Comparison of ENCODE assay signal across 8 cellular contexts in genomic region chr21:42337830-42338729, GRCh38. TPM values are rescaled to one million over a fixed set of nuclear protein-coding genes. Genes with fewer than 3 reads are reported as not detected.
A peak's percentile ranks its signal among the peaks of the same experiment; 100 is the strongest.
DNase-seq lines count a peak whose midpoint lies in the region; ATAC-seq and TF ChIP-seq lines count a peak whose summit lies in the region.

No MANE protein-coding gene starts in this region.

- H3K27me3 ChIP-seq in left ventricle myocardium inferior (ENCODE audit: low read depth) = peaks cover 46% of the 10 kb centered on the region

- TF ChIP-seq CTCF in left ventricle myocardium inferior (IDR thresholded peaks at IDR 0.05; ENCODE audit: borderline replicate concordance) = peak; percentile 71

- no peak for ATAC-seq in GM21515 (IDR thresholded peaks at IDR 0.05; ENCODE audit: unreplicated experiment)

- no peak overlapping the region for H3K27ac ChIP-seq in left ventricle myocardium inferior (replicated peaks)

- no peaks in the 10 kb centered on the region for H3K4me1 ChIP-seq in left ventricle myocardium inferior

- intact Hi-C loops in left ventricle myocardium inferior (cut with micrococcal nuclease) = no loop called here

- no peaks in the 10 kb centered on the region for H3K9me3 ChIP-seq in left ventricle myocardium inferior (replicated peaks)

- no peak overlapping the region for H3K4me3 ChIP-seq in left ventricle myocardium inferior

- DNase-seq in ELF-1 (ENCODE audit: low read depth, low spot score) = peak; percentile 81
- peak; percentile 95 for DNase-seq in NCI-H1092 treated with DMSO at 0.1 percent for 48 hours (lab: John Stamatoyannopoulos, UW)
- peak; percentile 70 for DNase-seq in T follicular helper cell (ENCODE audit: low read depth)
- peak; percentile 75 for DNase-seq in activated naive CD8-positive, alpha-beta T cell treated with anti-CD3 and anti-CD28 coated beads, Interleukin-2, amount 50 U/mL, for 16 hours (ENCODE audit: low read depth, low spot score)
- DNase-seq in left ventricle myocardium inferior = peak; percentile 50
- peak; percentile 84 for DNase-seq in retina
- DNase-seq in SW 1271 (lab: John Stamatoyannopoulos, UW) = no peak

- no peaks in the 10 kb centered on the region for H3K36me3 ChIP-seq in left ventricle myocardium inferior

RNA-seq across cellular contexts. Expression of gene TFF2, which starts 12.7 kb away (rescaled TPM):
- not detected for total RNA-seq in left ventricle myocardium inferior

RNA-seq across cellular contexts. Expression of gene TFF3, which starts 22.9 kb away (rescaled TPM):
- total RNA-seq in left ventricle myocardium inferior = 2.9 TPM

RNA-seq across cellular contexts. Expression of gene TFF1, which starts 28.3 kb away (rescaled TPM):
- not detected for total RNA-seq in left ventricle myocardium inferior

RNA-seq across cellular contexts. Expression of gene TMPRSS3, which starts 57.8 kb away (rescaled TPM):
- not detected for total RNA-seq in left ventricle myocardium inferior

Comparison
In these comparisons a context has a peak if more than half of its experiments do, and no peak if none do; other contexts are left out.
1. DNase-seq: peak in ELF-1 (single experiment), NCI-H1092 treated with DMSO at 0.1 percent for 48 hours (single experiment), T follicular helper cell (single experiment), activated naive CD8-positive, alpha-beta T cell treated with anti-CD3 and anti-CD28 coated beads, Interleukin-2, amount 50 U/mL, for 16 hours (single experiment), left ventricle myocardium inferior (single experiment) and retina (single experiment); none in SW 1271 (0 of 2).